Comparison of ENCODE assay signal across 20 cellular contexts in genomic region chr13:90787007-90787406, GRCh38.
DNase-seq lines count a peak whose midpoint lies in the region; ATAC-seq, FAIRE-seq and TF ChIP-seq lines count a peak whose summit lies in the region.
"Had no signal": no experiment of that assay in that cellular context is flagged by ENCODE, and none has a peak within 500 bp of the region (broad histone marks: within the 10 kb centered on the region; RNA-seq: fewer than 3 reads in every experiment).

No MANE protein-coding gene starts in this region.

- H4K20me1 ChIP-seq in astrocyte (ENCODE audit: insufficient read depth, low read length): no peaks in the 10 kb centered on the region
- no peaks in the 10 kb centered on the region for H4K20me1 ChIP-seq in HepG2 (ENCODE audit: insufficient read depth, low read length)
- H4K20me1 ChIP-seq: BLaER1 had no signal

- H3K4me2 ChIP-seq in astrocyte (ENCODE audit: low read length) (no peak overlapping the region), HepG2 (ENCODE audit: low read depth, low read length) (no peak overlapping the region)
- H3K4me2 ChIP-seq: BLaER1 had no signal

- H3K9ac ChIP-seq in astrocyte (ENCODE audit: low read length): no peak overlapping the region
- no peak overlapping the region for H3K9ac ChIP-seq in HepG2 (ENCODE audit: insufficient read depth, low read depth, low read length)
- H3K9ac ChIP-seq: BLaER1 had no signal

- H3K27ac ChIP-seq in astrocyte (ENCODE audit: low read depth, low read length): no peak overlapping the region
- no peak overlapping the region for H3K27ac ChIP-seq in HepG2 (ENCODE audit: extremely low read length, insufficient read depth, low read length)
- H3K27ac ChIP-seq: 22Rv1, BLaER1 had no signal

- H3K4me3 Mint-ChIP-seq in astrocyte (ENCODE audit: unreplicated experiment): no peak overlapping the region
- no peak overlapping the region for H3K4me3 Mint-ChIP-seq in chondrocyte (ENCODE audit: unreplicated experiment)
- H3K4me3 Mint-ChIP-seq: CD14-positive monocyte; CD4-positive, alpha-beta memory T cell; HFFc6 had no signal

- CTCF ChIA-PET in HepG2 (lab: Yijun Ruan, JAX; ENCODE audit: low intra/inter-chr PET ratio, low total read pairs): no interaction called here

- no TSS peak for BruUV-seq in HepG2 (replicated peaks; lab: Mats Ljungman, UMichigan)

- TF ChIP-seq POLR2A in HepG2 (IDR thresholded peaks at IDR 0.05; ENCODE audit: insufficient read depth in 1 of 2, low read depth in 2 of 2, low read length in 2 of 2): no peak

- H2AFZ ChIP-seq in astrocyte (ENCODE audit: low read depth, low read length) (no peak overlapping the region), HepG2 (ENCODE audit: low read length) (no peak overlapping the region)

- no peaks in the 10 kb centered on the region for H3K79me2 ChIP-seq in astrocyte (ENCODE audit: insufficient read depth, low read length)
- H3K79me2 ChIP-seq in HepG2 (ENCODE audit: insufficient read depth, low read length): no peaks in the 10 kb centered on the region

- H3K9me3 Mint-ChIP-seq in astrocyte (ENCODE audit: unreplicated experiment) (peaks cover 3% of the 10 kb centered on the region), chondrocyte (ENCODE audit: low read depth) (peaks cover 6% of the 10 kb centered on the region)
- H3K9me3 Mint-ChIP-seq: HFFc6 had no signal

- ATAC-seq in GM18520 (IDR thresholded peaks at IDR 0.05; ENCODE audit: unreplicated experiment) (no peak), Right ventricle myocardium inferior (no peak), HepG2 (no peak)
- ATAC-seq: GM12878, HCT116 had no signal

- POLR2A ChIA-PET in HepG2 (lab: Yijun Ruan, JAX): no interaction called here

- H3K4me1 Mint-ChIP-seq in astrocyte (ENCODE audit: low read depth, unreplicated experiment): no peaks in the 10 kb centered on the region
- H3K4me1 Mint-ChIP-seq in chondrocyte (ENCODE audit: low read depth): no peaks in the 10 kb centered on the region
- H3K4me1 Mint-ChIP-seq: CD14-positive monocyte; CD4-positive, alpha-beta memory T cell had no signal

- no peak for TF ChIP-seq RAD21 in HepG2 (CRISPR knock-in tag; IDR thresholded peaks at IDR 0.05)

- no peak for TF ChIP-seq EP300 in HepG2 (IDR thresholded peaks at IDR 0.05; ENCODE audit: low read depth in 2 of 2, low read length in 2 of 2)
- TF ChIP-seq EP300 in HepG2 (CRISPR knock-in tag; IDR thresholded peaks at IDR 0.05; ENCODE audit: borderline replicate concordance): no peak

- H3K27me3 Mint-ChIP-seq in astrocyte (ENCODE audit: low read depth, unreplicated experiment): no peaks in the 10 kb centered on the region
- no peaks in the 10 kb centered on the region for H3K27me3 Mint-ChIP-seq in chondrocyte (ENCODE audit: low read depth)
- H3K27me3 Mint-ChIP-seq: CD4-positive, alpha-beta memory T cell had no signal

- intact Hi-C loops in Right ventricle myocardium inferior (cut with DNase I): no loop called here
- intact Hi-C loops in HepG2 (cut with micrococcal nuclease; ENCODE audit: unreplicated experiment): no loop called here

- FAIRE-seq in astrocyte (lab: Jason Lieb, UNC): no peak
- FAIRE-seq in HepG2 (lab: Jason Lieb, UNC): no peak
- FAIRE-seq: GM12878, HTR-8/SVneo had no signal

- H3K27ac Mint-ChIP-seq in astrocyte (ENCODE audit: unreplicated experiment) (no peak overlapping the region), chondrocyte (ENCODE audit: unreplicated experiment) (peak overlapping the region; percentile 32)
- H3K27ac Mint-ChIP-seq: CD14-positive monocyte; CD4-positive, alpha-beta memory T cell; HFFc6 had no signal

- DNase-seq in A172 (ENCODE audit: low spot score) (peak; percentile 0), M059J (ENCODE audit: low read depth) (peak; percentile 17), astrocyte (ENCODE audit: low read depth) (peak; percentile 5), chondrocyte (ENCODE audit: low spot score) (no peak), Right ventricle myocardium inferior (ENCODE audit: missing footprints) (no peak), NCI-H748 treated with DMSO at 0.1 percent for 48 hours (lab: John Stamatoyannopoulos, UW) (no peak), HepG2 (ENCODE audit: low spot score) (no peak)
- DNase-seq: CD4-positive, alpha-beta memory T cell; DMS153; DMS79; GOT3; H7; HFFc6 had no signal

- TF ChIP-seq CTCF in astrocyte (IDR thresholded peaks at IDR 0.05; ENCODE audit: insufficient read depth, low read depth, low read length) (no peak), chondrocyte (IDR thresholded peaks at IDR 0.05) (no peak), HepG2 (CRISPR knock-in tag; IDR thresholded peaks at IDR 0.05) (no peak)

- H3K4me3 ChIP-seq in astrocyte (ENCODE audit: insufficient read depth, low read depth, low read length) (no peak overlapping the region), HepG2 (replicated peaks in 1 of 3; ENCODE audit: insufficient read depth in 1 of 3, low read depth in 2 of 3, low read length in 3 of 3) (no peak overlapping the region)
- H3K4me3 ChIP-seq: BLaER1, GM12878 had no signal

- no peaks in the 10 kb centered on the region for H3K9me3 ChIP-seq in astrocyte (ENCODE audit: insufficient read depth, low read depth, low read length)
- no peaks in the 10 kb centered on the region for H3K9me3 ChIP-seq in HepG2 (ENCODE audit: low read length)
- H3K9me3 ChIP-seq: BLaER1 had no signal

- in situ Hi-C loops in HepG2 (cut with HindIII; ENCODE audit: extremely low pct_ligation_motif_present, low pct_unique_long_range_greater_than_20kb): no loop called here

- no peaks in the 10 kb centered on the region for H3K36me3 ChIP-seq in astrocyte (ENCODE audit: insufficient read depth, low read length)
- no peaks in the 10 kb centered on the region for H3K36me3 ChIP-seq in HepG2 (replicated peaks in 1 of 2; ENCODE audit: control insufficient read depth in 1 of 2, insufficient read depth in 2 of 2, low read length in 2 of 2)
- H3K36me3 ChIP-seq: BLaER1 had no signal

- H3K36me3 Mint-ChIP-seq in astrocyte (ENCODE audit: low read depth, unreplicated experiment) (no peaks in the 10 kb centered on the region), chondrocyte (ENCODE audit: low read depth) (peaks cover 2% of the 10 kb centered on the region)
- H3K36me3 Mint-ChIP-seq: CD14-positive monocyte; CD4-positive, alpha-beta memory T cell had no signal

- H3K27me3 ChIP-seq in astrocyte (ENCODE audit: insufficient read depth, low read length): no peaks in the 10 kb centered on the region
- H3K27me3 ChIP-seq in HepG2 (ENCODE audit: control insufficient read depth in 1 of 2, insufficient read depth in 2 of 2, low read length in 2 of 2): no peaks in the 10 kb centered on the region
- H3K27me3 ChIP-seq: BLaER1 had no signal

- H3K4me1 ChIP-seq in astrocyte (ENCODE audit: insufficient read depth, low read length) (no peaks in the 10 kb centered on the region), HepG2 (ENCODE audit: insufficient read depth, low read length) (no peaks in the 10 kb centered on the region)
- H3K4me1 ChIP-seq: BLaER1 had no signal

TF ChIP-seq in HepG2, 621 proteins besides CTCF, POLR2A, EP300 and RAD21:
- TF ChIP-seq REXO4 (CRISPR knock-in tag; IDR thresholded peaks at IDR 0.05; ENCODE audit: borderline replicate concordance) (no peak), MEIS2 (CRISPR knock-in tag; IDR thresholded peaks at IDR 0.05) (no peak), ZNF678 (CRISPR knock-in tag; IDR thresholded peaks at IDR 0.05) (no peak), CCAR2 (optimal IDR thresholded peaks at IDR 0.05; ENCODE audit: low read depth, low read length) (no peak), MAFK (conservative IDR thresholded peaks at IDR 0.05 in 1 of 2, IDR thresholded peaks at IDR 0.05 in 1 of 2; ENCODE audit: low read length in 2 of 2) (no peak), HOXA3 (CRISPR knock-in tag; IDR thresholded peaks at IDR 0.05) (no peak), ZNF317 (CRISPR knock-in tag; IDR thresholded peaks at IDR 0.05) (no peak), ZBTB4 (CRISPR knock-in tag; IDR thresholded peaks at IDR 0.05; ENCODE audit: borderline replicate concordance) (no peak), PLSCR1 (CRISPR knock-in tag; IDR thresholded peaks at IDR 0.05; ENCODE audit: borderline replicate concordance) (no peak), ZFP1 (CRISPR knock-in tag; IDR thresholded peaks at IDR 0.05) (no peak), KAT8 (CRISPR knock-in tag; IDR thresholded peaks at IDR 0.05) (no peak), RAD51 (IDR thresholded peaks at IDR 0.05; ENCODE audit: borderline replicate concordance) (no peak)

Comparison
In these comparisons a context has a peak if more than half of its experiments do, and no peak if none do; other contexts are left out.
1. DNase-seq: peak in A172 (single experiment), M059J (single experiment) and astrocyte (single experiment); none in chondrocyte (single experiment), Right ventricle myocardium inferior (single experiment), NCI-H748 treated with DMSO at 0.1 percent for 48 hours (single experiment) and HepG2 (single experiment).